29 cellular contexts compared by ENCODE assay signal in the genomic region with DNA sequence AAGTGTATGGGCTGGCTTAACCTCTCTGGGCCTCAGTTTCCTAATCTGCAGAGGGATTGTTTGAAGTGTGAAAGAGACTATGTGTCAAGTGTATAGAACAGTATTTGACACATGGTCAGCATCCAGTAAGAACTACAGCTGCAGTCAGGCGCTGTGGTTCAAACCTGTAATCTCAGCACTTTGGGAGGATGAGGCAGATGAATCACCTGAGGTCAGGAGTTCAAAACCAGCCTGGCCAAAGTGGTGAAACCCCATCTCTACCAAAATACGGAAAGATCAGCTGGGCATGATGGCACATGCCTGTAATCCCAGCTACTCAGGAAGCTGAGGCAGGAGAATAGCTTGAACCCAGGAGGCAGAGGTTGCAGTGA. TPM values are rescaled to one million over a fixed set of nuclear protein-coding genes. Genes with fewer than 3 reads are reported as not detected.
DNase-seq lines count a peak whose midpoint lies in the region; ATAC-seq and TF ChIP-seq lines count a peak whose summit lies in the region.
"Had no signal": no experiment of that assay in that cellular context is flagged by ENCODE, and none has a peak within 500 bp of the region (broad histone marks: within the 10 kb centered on the region; RNA-seq: fewer than 3 reads in every experiment).

No MANE protein-coding gene starts in this region.

- peak overlapping the region in 1 of 2 donors; percentile 3 for H3K4me3 Mint-ChIP-seq in activated T-cell treated with anti-CD3 and anti-CD28 coated beads, Interleukin-2, amount 50 U/mL, for 72 hours
- H3K4me3 Mint-ChIP-seq in activated T-cell treated with anti-CD3 and anti-CD28 coated beads, Interleukin-2, amount 50 U/mL, for 4 hours, result no peak overlapping the region
- H3K4me3 Mint-ChIP-seq in activated T-helper 17 cell treated with anti-CD3 and anti-CD28 coated beads, Interleukin-2, amount 50 U/mL, for 72 hours, result peak overlapping the region; percentile 40

- H3K27ac ChIP-seq in foreskin keratinocyte, result no peak overlapping the region
- H3K27ac ChIP-seq: brain microvascular endothelial cell, ovary, skin epidermis had no signal

- no peaks in the 10 kb centered on the region for H3K27me3 ChIP-seq in foreskin keratinocyte
- H3K27me3 ChIP-seq: brain microvascular endothelial cell, heart right ventricle, MG63, ovary had no signal

- peaks cover 70% of the 10 kb centered on the region for H3K4me1 Mint-ChIP-seq in activated T-cell treated with anti-CD3 and anti-CD28 coated beads, Interleukin-2, amount 50 U/mL, for 72 hours (ENCODE audit: low read depth)
- H3K4me1 Mint-ChIP-seq in activated T-cell treated with anti-CD3 and anti-CD28 coated beads, Interleukin-2, amount 50 U/mL, for 4 hours (ENCODE audit: low read depth), result peaks cover 56% of the 10 kb centered on the region
- peaks cover 46% of the 10 kb centered on the region for H3K4me1 Mint-ChIP-seq in activated T-helper 17 cell treated with anti-CD3 and anti-CD28 coated beads, Interleukin-2, amount 50 U/mL, for 72 hours

- H3K27me3 Mint-ChIP-seq in activated T-cell treated with anti-CD3 and anti-CD28 coated beads, Interleukin-2, amount 50 U/mL, for 72 hours (ENCODE audit: low read depth), result no peaks in the 10 kb centered on the region
- no peaks in the 10 kb centered on the region for H3K27me3 Mint-ChIP-seq in activated T-cell treated with anti-CD3 and anti-CD28 coated beads, Interleukin-2, amount 50 U/mL, for 4 hours (ENCODE audit: low read depth)
- no peaks in the 10 kb centered on the region for H3K27me3 Mint-ChIP-seq in activated T-helper 17 cell treated with anti-CD3 and anti-CD28 coated beads, Interleukin-2, amount 50 U/mL, for 72 hours

- TF ChIP-seq CTCF in foreskin keratinocyte (conservative IDR thresholded peaks at IDR 0.05), result no peak

- peak overlapping the region; percentile 56 for H3K27ac Mint-ChIP-seq in activated T-cell treated with anti-CD3 and anti-CD28 coated beads, Interleukin-2, amount 50 U/mL, for 72 hours
- peak overlapping the region; percentile 58 for H3K27ac Mint-ChIP-seq in activated T-helper 17 cell treated with anti-CD3 and anti-CD28 coated beads, Interleukin-2, amount 50 U/mL, for 72 hours
- H3K27ac Mint-ChIP-seq: nephron had no signal

- H3K4me1 ChIP-seq in foreskin keratinocyte, result no peaks in the 10 kb centered on the region

- no peaks in the 10 kb centered on the region for H3K9me3 Mint-ChIP-seq in activated T-cell treated with anti-CD3 and anti-CD28 coated beads, Interleukin-2, amount 50 U/mL, for 72 hours
- no peaks in the 10 kb centered on the region for H3K9me3 Mint-ChIP-seq in activated T-cell treated with anti-CD3 and anti-CD28 coated beads, Interleukin-2, amount 50 U/mL, for 4 hours
- H3K9me3 Mint-ChIP-seq in activated T-helper 17 cell treated with anti-CD3 and anti-CD28 coated beads, Interleukin-2, amount 50 U/mL, for 72 hours, result peaks cover 4% of the 10 kb centered on the region

- peaks cover 0 to 5% of the 10 kb centered on the region in 2 donors for H3K36me3 Mint-ChIP-seq in activated T-cell treated with anti-CD3 and anti-CD28 coated beads, Interleukin-2, amount 50 U/mL, for 72 hours (ENCODE audit: insufficient read depth in 2 of 2)
- H3K36me3 Mint-ChIP-seq in activated T-cell treated with anti-CD3 and anti-CD28 coated beads, Interleukin-2, amount 50 U/mL, for 4 hours (ENCODE audit: insufficient read depth), result no peaks in the 10 kb centered on the region
- H3K36me3 Mint-ChIP-seq in activated T-helper 17 cell treated with anti-CD3 and anti-CD28 coated beads, Interleukin-2, amount 50 U/mL, for 72 hours (ENCODE audit: low read depth), result no peaks in the 10 kb centered on the region

- DNase-seq in activated T-cell treated with anti-CD3 and anti-CD28 coated beads, Interleukin-2, amount 50 U/mL, for 72 hours, result peak; percentile 50 to 61
- DNase-seq in activated T-cell treated with anti-CD3 and anti-CD28 coated beads, Interleukin-2, amount 50 U/mL, for 4 hours, result no peak
- DNase-seq in LHCN-M2 (ENCODE audit: low read depth) (peak; percentile 13), foreskin keratinocyte (peak; percentile 66 to 76), mucosa of gallbladder (ENCODE audit: low spot score) (no peak), HEK293T (ENCODE audit: extremely low spot score) (no peak)
- DNase-seq: activated CD4-positive, CD25-positive, alpha-beta regulatory T cell treated with anti-CD3 and anti-CD28 coated beads, Interleukin-2, amount 50 U/mL, for 72 hours; activated gamma-delta T cell; brain microvascular endothelial cell; DMS53; effector CD4-positive, alpha-beta T cell; heart right ventricle; MG63; midbrain; NCI-H2029; NCI-H345; NCI-H748 treated with DMSO at 0.1 percent for 48 hours; ovary; retina; trophoblast cell had no signal

- peak; percentile 33 to 51 for ATAC-seq in activated T-cell treated with anti-CD3 and anti-CD28 coated beads, Interleukin-2, amount 50 U/mL, for 72 hours (replicated peaks in 1 of 2)
- ATAC-seq in activated T-cell treated with anti-CD3 and anti-CD28 coated beads, Interleukin-2, amount 50 U/mL, for 4 hours, result no peak
- peak; percentile 65 for ATAC-seq in activated T-helper 17 cell treated with anti-CD3 and anti-CD28 coated beads, Interleukin-2, amount 50 U/mL, for 72 hours (replicated peaks)
- peak; percentile 21 for ATAC-seq in foreskin keratinocyte

- CTCF ChIA-PET in HEK293T (lab: Yijun Ruan, JAX), result interaction anchor here (1.0 to 6.5 kb wide), 4 partner anchors 37 to 100 kb away, joined by 3 to 71 read pairs (median 3); no protein-coding TSS in a partner anchor

- POLR2A ChIA-PET in HEK293T (lab: Yijun Ruan, JAX), result no interaction called here

TF ChIP-seq in HEK293T, 16 proteins besides CTCF, POLR2A, EP300 and RAD21:
- TF ChIP-seq ARNT (IDR thresholded peaks at IDR 0.05) (no peak), SP1 (IDR thresholded peaks at IDR 0.05) (no peak), BHLHE40 (IDR thresholded peaks at IDR 0.05; ENCODE audit: borderline replicate concordance) (no peak), NFRKB (IDR thresholded peaks at IDR 0.05) (no peak), SUZ12 (IDR thresholded peaks at IDR 0.05) (no peak)

RNA-seq across cellular contexts. Expression of a gene that starts 31.9 kb away (rescaled TPM):
- 100 to 1,000 TPM in 1 of 2 donors, 10 to 100 TPM in 1; 98.6 to 230 TPM for total RNA-seq in activated T-cell treated with anti-CD3 and anti-CD28 coated beads, Interleukin-2, amount 50 U/mL, for 72 hours
- 100 to 1,000 TPM; 139 to 261 (median 172) TPM for total RNA-seq in activated T-cell treated with anti-CD3 and anti-CD28 coated beads, Interleukin-2, amount 50 U/mL, for 4 hours
- 79.2 and 92.7 TPM in 2 replicates for total RNA-seq in LHCN-M2 (2014; rRNA removed)
- polyA plus RNA-seq in LHCN-M2 (2012), result 108 TPM
- total RNA-seq in activated T-helper 17 cell treated with anti-CD3 and anti-CD28 coated beads, Interleukin-2, amount 50 U/mL, for 72 hours, result 100 to 1,000 TPM; 360 to 423 TPM
- total RNA-seq in foreskin keratinocyte, result 27.2 and 27.4 TPM in 2 replicates
- polyA plus RNA-seq in foreskin keratinocyte, result 32.6 and 33.2 TPM in 2 replicates
- 35.3 TPM for total RNA-seq in mucosa of gallbladder

RNA-seq across cellular contexts. Expression of a gene that starts 43.7 kb away (rescaled TPM):
- total RNA-seq in activated T-cell treated with anti-CD3 and anti-CD28 coated beads, Interleukin-2, amount 50 U/mL, for 72 hours, result under 1 TPM; 0.22 to 0.35 TPM
- under 1 TPM in 2 of 3 donors, not detected in 1; 0.21 to 0.30 TPM for total RNA-seq in activated T-cell treated with anti-CD3 and anti-CD28 coated beads, Interleukin-2, amount 50 U/mL, for 4 hours
- total RNA-seq in LHCN-M2 (2014; rRNA removed) (not detected in 2 replicates), foreskin keratinocyte (not detected in 2 replicates), mucosa of gallbladder (0.17 TPM)
- not detected for polyA plus RNA-seq in LHCN-M2 (2012)
- under 1 TPM; 0.54 to 0.90 TPM for total RNA-seq in activated T-helper 17 cell treated with anti-CD3 and anti-CD28 coated beads, Interleukin-2, amount 50 U/mL, for 72 hours
- not detected in 2 replicates for polyA plus RNA-seq in foreskin keratinocyte
- total RNA-seq: epithelial cell of proximal tubule, fibroblast of villous mesenchyme, heart right ventricle, kidney epithelial cell, lower leg skin, ovary, SK-MEL-5 had no signal
- polyA plus RNA-seq: BJ, heart right ventricle, ovary had no signal

RNA-seq across cellular contexts. Expression of a gene that starts 46.7 kb away (rescaled TPM):
- 100 to 1,000 TPM; 315 to 342 TPM for total RNA-seq in activated T-cell treated with anti-CD3 and anti-CD28 coated beads, Interleukin-2, amount 50 U/mL, for 72 hours
- total RNA-seq in activated T-cell treated with anti-CD3 and anti-CD28 coated beads, Interleukin-2, amount 50 U/mL, for 4 hours, result 100 to 1,000 TPM; 197 to 223 (median 214) TPM
- total RNA-seq in LHCN-M2 (2014; rRNA removed), result 80.0 and 88.2 TPM in 2 replicates
- 148 TPM for polyA plus RNA-seq in LHCN-M2 (2012)
- 100 to 1,000 TPM; 200 to 270 TPM for total RNA-seq in activated T-helper 17 cell treated with anti-CD3 and anti-CD28 coated beads, Interleukin-2, amount 50 U/mL, for 72 hours
- total RNA-seq in foreskin keratinocyte, result 149 TPM in 2 replicates
- 153 and 160 TPM in 2 replicates for polyA plus RNA-seq in foreskin keratinocyte
- total RNA-seq in mucosa of gallbladder, result 101 TPM

RNA-seq across cellular contexts. Expression of a gene that starts 51.9 kb away (rescaled TPM):
- 1 to 10 TPM; 1.2 to 1.4 TPM for total RNA-seq in activated T-cell treated with anti-CD3 and anti-CD28 coated beads, Interleukin-2, amount 50 U/mL, for 72 hours
- total RNA-seq in activated T-cell treated with anti-CD3 and anti-CD28 coated beads, Interleukin-2, amount 50 U/mL, for 4 hours, result 1 to 10 TPM; 2.6 to 4.0 (median 2.9) TPM
- 0.19 and 0.40 TPM in 2 replicates for total RNA-seq in LHCN-M2 (2014; rRNA removed)
- 1.9 TPM for polyA plus RNA-seq in LHCN-M2 (2012)
- total RNA-seq in activated T-helper 17 cell treated with anti-CD3 and anti-CD28 coated beads, Interleukin-2, amount 50 U/mL, for 72 hours, result 1 to 10 TPM; 3.3 to 4.1 TPM
- total RNA-seq in foreskin keratinocyte, result not detected in 2 replicates
- not detected in 2 replicates for polyA plus RNA-seq in foreskin keratinocyte
- 9.4 TPM for total RNA-seq in mucosa of gallbladder
- total RNA-seq: fibroblast of villous mesenchyme, kidney epithelial cell, SK-MEL-5 had no signal

Comparison
In these comparisons a context has a peak if more than half of its experiments do, and no peak if none do; other contexts are left out.
1. ATAC-seq: peak in activated T-cell treated with anti-CD3 and anti-CD28 coated beads, Interleukin-2, amount 50 U/mL, for 72 hours (2 of 2), activated T-helper 17 cell treated with anti-CD3 and anti-CD28 coated beads, Interleukin-2, amount 50 U/mL, for 72 hours (single experiment) and foreskin keratinocyte (single experiment); none in activated T-cell treated with anti-CD3 and anti-CD28 coated beads, Interleukin-2, amount 50 U/mL, for 4 hours (0 of 2).
2. DNase-seq: peak in activated T-cell treated with anti-CD3 and anti-CD28 coated beads, Interleukin-2, amount 50 U/mL, for 72 hours (2 of 2), LHCN-M2 (single experiment) and foreskin keratinocyte (2 of 2); none in activated T-cell treated with anti-CD3 and anti-CD28 coated beads, Interleukin-2, amount 50 U/mL, for 4 hours (single experiment), mucosa of gallbladder (single experiment) and HEK293T (single experiment).